32 cellular contexts compared by ENCODE assay signal in the genomic region with DNA sequence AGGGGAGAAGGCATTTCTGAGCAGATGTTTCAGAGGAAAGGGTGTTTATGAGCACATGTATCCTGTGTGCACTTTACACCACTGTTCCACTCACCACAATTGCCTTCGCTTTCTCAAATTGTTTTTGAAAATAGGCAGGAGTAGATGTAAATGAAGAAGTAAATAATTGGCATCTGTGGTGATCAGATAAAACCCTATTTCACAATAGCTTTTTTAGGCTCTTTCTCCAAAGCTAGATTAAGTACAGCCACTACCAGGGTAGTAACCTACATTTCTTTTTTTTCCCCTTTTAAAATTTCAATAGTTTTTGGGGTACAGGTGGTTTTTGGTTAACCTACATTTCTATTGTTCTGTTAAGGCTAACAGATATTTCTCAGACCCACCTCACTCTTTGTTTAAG. TPM values are rescaled to one million over a fixed set of nuclear protein-coding genes. Genes with fewer than 3 reads are reported as not detected.
"Had no signal": no experiment of that assay in that cellular context is flagged by ENCODE, and none has a peak within 500 bp of the region (broad histone marks: within the 10 kb centered on the region; RNA-seq: fewer than 3 reads in every experiment).

No MANE protein-coding gene starts in this region.

- H3K9me3 ChIP-seq: body of pancreas, colonic mucosa had no signal

- H3K9me3 Mint-ChIP-seq: activated naive CD4-positive, alpha-beta T cell treated with anti-CD3 and anti-CD28 coated beads, Interleukin-2, amount 50 U/mL, for 24 hours had no signal

- H3K36me3 Mint-ChIP-seq: activated CD4-positive, alpha-beta memory T cell treated with anti-CD3 and anti-CD28 coated beads for 36 hours; activated naive CD8-positive, alpha-beta T cell treated with anti-CD3 and anti-CD28 coated beads for 36 hours had no signal

- H3K4me3 ChIP-seq: adrenal gland, body of pancreas, colonic mucosa, esophagus squamous epithelium, gastroesophageal sphincter, heart right ventricle had no signal

- H3K4me3 Mint-ChIP-seq: activated CD4-positive, alpha-beta memory T cell treated with anti-CD3 and anti-CD28 coated beads for 36 hours; activated CD4-positive, alpha-beta T cell treated with anti-CD3 and anti-CD28 coated beads for 36 hours; activated CD4-positive, alpha-beta T cell treated with anti-CD3 and anti-CD28 coated beads, Interleukin-2, amount 10 ng/mL, durations not matched to agents 24 days and 14 days; activated naive CD4-positive, alpha-beta T cell treated with anti-CD3 and anti-CD28 coated beads for 36 hours; activated naive CD4-positive, alpha-beta T cell treated with anti-CD3 and anti-CD28 coated beads, Interleukin-2, amount 50 U/mL, for 24 hours; activated naive CD8-positive, alpha-beta T cell treated with anti-CD3 and anti-CD28 coated beads for 36 hours; activated naive CD8-positive, alpha-beta T cell treated with anti-CD3 and anti-CD28 coated beads, Interleukin-2, amount 50 U/mL, for 24 hours; activated T-helper 1 cell treated with anti-CD3 and anti-CD28 coated beads, Interleukin-12 subunit alpha, Interleukin-12 subunit beta, Interleukin-2, Interleukin-4 antibody, amounts not matched to agents 30 ng/mL and 10 ng/mL and 1 ng/mL, durations not matched to agents 14 hours and 24 hours and 36 hours; T-helper 17 cell; T-helper 2 cell treated with Interferon-gamma antibody and Interleukin-4, amounts not matched to agents 5 μg/mL and 100 μg/mL, for 36 hours had no signal

- H3K36me3 ChIP-seq: adrenal gland, colonic mucosa, esophagus squamous epithelium, gastroesophageal sphincter had no signal

- H3K27ac ChIP-seq: adrenal gland, body of pancreas, colonic mucosa, epithelial cell of prostate, esophagus squamous epithelium, gastroesophageal sphincter, heart right ventricle had no signal

- ATAC-seq: activated CD4-positive, alpha-beta T cell treated with anti-CD3 and anti-CD28 coated beads for 36 hours; activated naive CD8-positive, alpha-beta T cell treated with anti-CD3 and anti-CD28 coated beads, Interleukin-2, amount 50 U/mL, for 24 hours; body of pancreas; gastroesophageal sphincter; heart right ventricle; T-helper 17 cell had no signal

- H3K4me1 ChIP-seq: adrenal gland, body of pancreas, colonic mucosa, esophagus squamous epithelium, gastroesophageal sphincter, heart right ventricle had no signal

- H3K27me3 ChIP-seq: adrenal gland, body of pancreas, colonic mucosa, esophagus squamous epithelium, gastroesophageal sphincter, heart right ventricle had no signal

- H3K4me1 Mint-ChIP-seq: activated CD4-positive, alpha-beta T cell treated with anti-CD3 and anti-CD28 coated beads for 36 hours; activated CD4-positive, alpha-beta T cell treated with anti-CD3 and anti-CD28 coated beads, Interleukin-2, amount 10 ng/mL, durations not matched to agents 24 days and 14 days; activated naive CD4-positive, alpha-beta T cell treated with anti-CD3 and anti-CD28 coated beads, Interleukin-2, amount 50 U/mL, for 24 hours; activated naive CD8-positive, alpha-beta T cell treated with anti-CD3 and anti-CD28 coated beads for 36 hours; activated naive CD8-positive, alpha-beta T cell treated with anti-CD3 and anti-CD28 coated beads, Interleukin-2, amount 50 U/mL, for 24 hours; T-helper 17 cell had no signal

- H3K27ac Mint-ChIP-seq: activated CD4-positive, alpha-beta memory T cell treated with anti-CD3 and anti-CD28 coated beads for 36 hours; activated CD4-positive, alpha-beta T cell treated with anti-CD3 and anti-CD28 coated beads for 36 hours; activated CD4-positive, alpha-beta T cell treated with anti-CD3 and anti-CD28 coated beads, Interleukin-2, amount 10 ng/mL, durations not matched to agents 24 days and 14 days; activated naive CD4-positive, alpha-beta T cell treated with anti-CD3 and anti-CD28 coated beads for 36 hours; activated naive CD4-positive, alpha-beta T cell treated with anti-CD3 and anti-CD28 coated beads, Interleukin-2, amount 50 U/mL, for 24 hours; activated naive CD8-positive, alpha-beta T cell treated with anti-CD3 and anti-CD28 coated beads for 36 hours; activated naive CD8-positive, alpha-beta T cell treated with anti-CD3 and anti-CD28 coated beads, Interleukin-2, amount 50 U/mL, for 24 hours; activated T-helper 1 cell treated with anti-CD3 and anti-CD28 coated beads, Interleukin-12 subunit alpha, Interleukin-12 subunit beta, Interleukin-2, Interleukin-4 antibody, amounts not matched to agents 30 ng/mL and 10 ng/mL and 1 ng/mL, durations not matched to agents 14 hours and 24 hours and 36 hours; activated T-helper 2 cell treated with anti-CD3 and anti-CD28 coated beads, Interferon-gamma antibody, Interleukin-2, Interleukin-4, amounts not matched to agents 10 μg/mL and 5 μg/mL and 100 μg/mL, durations not matched to agents 14 hours and 24 hours and 36 hours; T-helper 17 cell; T-helper 2 cell treated with Interferon-gamma antibody and Interleukin-4, amounts not matched to agents 5 μg/mL and 100 μg/mL, for 36 hours had no signal

- DNase-seq: activated CD4-positive, alpha-beta memory T cell treated with anti-CD3 and anti-CD28 coated beads for 36 hours; activated CD4-positive, alpha-beta T cell treated with anti-CD3 and anti-CD28 coated beads for 36 hours; activated CD4-positive, alpha-beta T cell treated with anti-CD3 and anti-CD28 coated beads, Interleukin-2, amount 10 ng/mL, durations not matched to agents 24 days and 14 days; activated CD4-positive, CD25-positive, alpha-beta regulatory T cell; activated CD4-positive, CD25-positive, alpha-beta regulatory T cell treated with anti-CD3 and anti-CD28 coated beads, Interleukin-2, amount 50 U/mL, for 72 hours; activated CD8-positive, alpha-beta memory T cell treated with anti-CD3 and anti-CD28 coated beads, Interleukin-2, amount 50 U/mL, for 48 hours; activated effector memory CD4-positive, alpha-beta T cell treated with anti-CD3 and anti-CD28 coated beads, Interleukin-2, amount 50 U/mL, for 16 hours; activated naive CD4-positive, alpha-beta T cell treated with anti-CD3 and anti-CD28 coated beads for 36 hours; activated naive CD8-positive, alpha-beta T cell treated with anti-CD3 and anti-CD28 coated beads for 36 hours; activated naive CD8-positive, alpha-beta T cell treated with anti-CD3 and anti-CD28 coated beads, Interleukin-2, amount 50 U/mL, for 24 hours; activated T-cell treated with anti-CD3 and anti-CD28 coated beads for 4 hours; activated T-cell treated with anti-CD3 and anti-CD28 coated beads, Interleukin-2, amount 50 U/mL, for 48 hours; adrenal gland; amygdala; aorta; cerebellar nuclear complex; colonic mucosa; effector CD8-positive, alpha-beta T cell; esophagus squamous epithelium; foreskin melanocyte; heart right ventricle; hippocampal formation; T-helper 17 cell; T1000 had no signal

RNA-seq across cellular contexts. Expression of a gene that starts 40.6 kb away (rescaled TPM):
- total RNA-seq: activated CD4-positive, alpha-beta T cell treated with anti-CD3 and anti-CD28 coated beads, Interleukin-2, amount 10 ng/mL, durations not matched to agents 24 days and 14 days; activated T-helper 1 cell treated with anti-CD3 and anti-CD28 coated beads, Interleukin-12 subunit alpha, Interleukin-12 subunit beta, Interleukin-2, Interleukin-4 antibody, amounts not matched to agents 30 ng/mL and 10 ng/mL and 1 ng/mL, durations not matched to agents 14 hours and 24 hours and 36 hours; dermis microvascular lymphatic vessel endothelial cell had no signal
